Comparison of ENCODE assay signal across 1 cellular context in the genomic region with DNA sequence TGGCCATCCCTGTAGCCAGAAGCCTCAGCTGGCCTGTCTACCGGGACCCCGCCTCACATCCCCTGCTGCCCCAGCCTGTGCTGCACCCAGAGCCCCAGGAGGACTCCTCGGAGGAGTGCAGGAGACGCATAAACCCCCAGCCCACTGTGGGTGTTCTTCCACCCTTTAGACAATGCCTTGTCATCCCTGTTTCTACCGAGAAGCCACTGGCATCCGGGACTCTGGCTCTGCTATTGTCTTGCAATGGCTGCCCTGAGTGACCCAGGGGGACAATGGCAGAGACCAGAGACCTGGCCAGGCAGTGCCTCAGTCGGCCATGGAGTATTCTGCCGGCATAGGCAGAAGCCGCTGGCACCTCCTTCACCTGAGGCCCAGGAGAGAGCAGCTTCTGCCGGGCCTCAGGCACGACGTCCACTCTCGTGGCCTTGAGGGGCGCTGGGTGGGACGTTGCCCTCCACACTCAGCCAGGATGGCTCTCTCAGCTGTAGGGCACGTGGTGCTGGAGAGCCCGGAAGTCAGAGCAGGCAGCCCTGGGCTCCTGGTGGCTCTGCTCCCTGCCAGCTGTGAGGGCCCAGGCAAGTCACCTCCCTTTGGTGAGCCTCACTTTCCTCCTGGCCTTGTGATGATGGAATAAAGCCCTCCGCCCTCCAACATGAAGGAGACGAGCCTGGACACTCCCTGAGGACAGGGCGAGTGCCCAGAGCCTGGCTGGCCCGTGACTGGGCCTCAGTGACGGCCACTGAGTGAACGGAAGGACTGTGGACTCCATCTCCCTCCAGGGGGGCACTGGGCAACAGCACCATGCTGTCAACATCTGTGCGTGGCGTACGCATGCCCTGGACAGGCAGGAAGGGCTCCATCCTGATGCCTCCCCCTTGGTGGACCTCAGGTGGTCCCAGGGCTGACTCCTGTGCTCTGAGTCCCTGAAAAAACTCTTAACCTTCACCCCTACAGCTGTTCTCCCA.
A peak's percentile ranks its signal among the peaks of the same experiment; 100 is the strongest.
TF ChIP-seq lines count a peak whose summit lies in the region.

No MANE protein-coding gene starts in this region.

TF ChIP-seq in HepG2, 621 proteins besides CTCF, POLR2A, EP300 and RAD21:
- TF ChIP-seq ZNF143 (CRISPR knock-in tag; IDR thresholded peaks at IDR 0.05) (no peak), ZNF382 (CRISPR knock-in tag; IDR thresholded peaks at IDR 0.05; ENCODE audit: borderline replicate concordance) (no peak), CHD2 (IDR thresholded peaks at IDR 0.05; ENCODE audit: low read depth, low read length) (no peak), AGO2 (optimal IDR thresholded peaks at IDR 0.05; ENCODE audit: low read depth, low read length) (peak; percentile 26), KAT7 (CRISPR knock-in tag; IDR thresholded peaks at IDR 0.05; ENCODE audit: borderline replicate concordance) (no peak)
TF ChIP-seq in HepG2: peak in this region for 1.
